Comparison of ENCODE assay signal across 7 cellular contexts in genomic region chr16:84118315-84118714, GRCh38. TPM values are rescaled to one million over a fixed set of nuclear protein-coding genes. Genes with fewer than 3 reads are reported as not detected.
DNase-seq lines count a peak whose midpoint lies in the region; ATAC-seq, FAIRE-seq and TF ChIP-seq lines count a peak whose summit lies in the region.
"Not testable (repeated sequence)": the region's sequence is repeated elsewhere in the genome, so short reads cannot be mapped to it uniquely, and the experiment has no call there.
"Had no signal": no experiment of that assay in that cellular context is flagged by ENCODE, and none has a peak within 500 bp of the region (broad histone marks: within the 10 kb centered on the region; RNA-seq: fewer than 3 reads in every experiment).

No MANE protein-coding gene starts in this region.

- POLR2A ChIA-PET in SK-N-SH (lab: Yijun Ruan, JAX): not testable (repeated sequence)

- not testable (repeated sequence) for H3K9me2 ChIP-seq in DOHH2 (replicated peaks; ENCODE audit: control insufficient read depth, low read length); SK-N-SH

- 99% methylated on average over 5 of the region's 5 CpGs for WGBS in SK-N-SH (ENCODE audit: low lambda C conversion rate)

- H3K9me3 ChIP-seq in DOHH2 (ENCODE audit: control insufficient read depth, insufficient read depth, low read length); SK-N-SH; astrocyte (ENCODE audit: insufficient read depth, low read depth, low read length): not testable (repeated sequence)

- not testable (repeated sequence) for H2AFZ ChIP-seq in SK-N-SH (ENCODE audit: low read depth); astrocyte (ENCODE audit: low read depth, low read length)

- H3K4me2 ChIP-seq in DOHH2 (ENCODE audit: low read length): peak overlapping the region; percentile 96
- H3K4me2 ChIP-seq in SK-N-SH: 0 out of 2 replicates have a peak overlapping the region, but pooled peaks have one; percentile 93
- not testable (repeated sequence) for H3K4me2 ChIP-seq in astrocyte (ENCODE audit: low read length)

- not testable (repeated sequence) for H3K9me3 Mint-ChIP-seq in activated CD8-positive, alpha-beta memory T cell treated with anti-CD3 and anti-CD28 coated beads, Interleukin-2, amount 10 ng/mL, durations not matched to agents 7 days and 5 days (ENCODE audit: low read depth); astrocyte (ENCODE audit: unreplicated experiment); naive B cell; stimulated activated naive CD8-positive, alpha-beta T cell treated with anti-CD3 and anti-CD28 coated beads, Interleukin-15, amount 100 ng/mL, for 72 hours

- H3K27me3 Mint-ChIP-seq in activated CD8-positive, alpha-beta memory T cell treated with anti-CD3 and anti-CD28 coated beads, Interleukin-2, amount 10 ng/mL, durations not matched to agents 7 days and 5 days; astrocyte (ENCODE audit: low read depth, unreplicated experiment); naive B cell; stimulated activated naive CD8-positive, alpha-beta T cell treated with anti-CD3 and anti-CD28 coated beads, Interleukin-15, amount 100 ng/mL, for 72 hours: not testable (repeated sequence)

- CTCF ChIA-PET in SK-N-SH (lab: Yijun Ruan, JAX): interaction anchor here (1.2 to 3.9 kb wide), 4 partner anchors 30 to 162 kb away, joined by 3 to 18 read pairs (median 8); no protein-coding TSS in a partner anchor
- CTCF ChIA-PET in activated CD8-positive, alpha-beta memory T cell treated with anti-CD3 and anti-CD28 coated beads, Interleukin-2, amount 10 ng/mL, durations not matched to agents 7 days and 5 days (lab: Charles Lee): interaction anchor here (0.6 to 6.5 kb wide), 6 partner anchors 17 to 504 kb away, joined by 3 to 40 read pairs (median 14); partner anchors contain the start of gene TAF1C

- not testable (repeated sequence) for H3F3A ChIP-seq in DOHH2 (ENCODE audit: control insufficient read depth, insufficient read depth); SK-N-SH (replicated peaks; ENCODE audit: insufficient read depth)

- H3K4me1 ChIP-seq in DOHH2 (ENCODE audit: control insufficient read depth, low read length) (peaks cover 16% of the 10 kb centered on the region), SK-N-SH (ENCODE audit: control insufficient read depth in 1 of 2, insufficient read depth in 2 of 2, low read depth in 1 of 2, low read length in 1 of 2) (peaks cover 7 to 11% of the 10 kb centered on the region in 2 experiments; a peak in 3 of 4 replicates)
- not testable (repeated sequence) for H3K4me1 ChIP-seq in astrocyte (ENCODE audit: insufficient read depth, low read length)

- H3K4me3 Mint-ChIP-seq in activated CD8-positive, alpha-beta memory T cell treated with anti-CD3 and anti-CD28 coated beads, Interleukin-2, amount 10 ng/mL, durations not matched to agents 7 days and 5 days: peak overlapping the region; percentile 11
- H3K4me3 Mint-ChIP-seq in astrocyte (ENCODE audit: unreplicated experiment) (peak overlapping the region; percentile 76), naive B cell (peak overlapping the region in 6 of 8 donors; percentile 26 to 96 (median 58))
- peak overlapping the region; percentile 90 to 96 for H3K4me3 Mint-ChIP-seq in stimulated activated naive CD8-positive, alpha-beta T cell treated with anti-CD3 and anti-CD28 coated beads, Interleukin-15, amount 100 ng/mL, for 72 hours

- peaks cover 21% of the 10 kb centered on the region for H3K4me1 Mint-ChIP-seq in activated CD8-positive, alpha-beta memory T cell treated with anti-CD3 and anti-CD28 coated beads, Interleukin-2, amount 10 ng/mL, durations not matched to agents 7 days and 5 days
- H3K4me1 Mint-ChIP-seq in astrocyte (ENCODE audit: low read depth, unreplicated experiment): not testable (repeated sequence)
- peaks cover 15 to 26% (median 19%) of the 10 kb centered on the region in 3 donors for H3K4me1 Mint-ChIP-seq in naive B cell
- H3K4me1 Mint-ChIP-seq in stimulated activated naive CD8-positive, alpha-beta T cell treated with anti-CD3 and anti-CD28 coated beads, Interleukin-15, amount 100 ng/mL, for 72 hours: peaks cover 16% of the 10 kb centered on the region

- not testable (repeated sequence) for TF ChIP-seq EP300 in SK-N-SH (IDR thresholded peaks at IDR 0.05; ENCODE audit: borderline replicate concordance in 1 of 2, low read depth in 1 of 2, low read length in 1 of 2)

- H3K36me3 ChIP-seq in DOHH2 (ENCODE audit: control insufficient read depth, low read length) (peaks cover 13% of the 10 kb centered on the region; the same call in 1 of the 2 replicates), SK-N-SH (replicated peaks in 1 of 2; ENCODE audit: control insufficient read depth in 1 of 2, insufficient read depth in 2 of 2, low read length in 1 of 2) (peaks cover 16 to 20% of the 10 kb centered on the region in 2 experiments)
- H3K36me3 ChIP-seq in astrocyte (ENCODE audit: insufficient read depth, low read length): not testable (repeated sequence)

- peak overlapping the region; percentile 56 for H3K27ac Mint-ChIP-seq in activated CD8-positive, alpha-beta memory T cell treated with anti-CD3 and anti-CD28 coated beads, Interleukin-2, amount 10 ng/mL, durations not matched to agents 7 days and 5 days
- H3K27ac Mint-ChIP-seq in astrocyte (ENCODE audit: unreplicated experiment) (peak overlapping the region; percentile 62), naive B cell (peak overlapping the region in 1 of 6 donors; percentile 23)
- not testable (repeated sequence) for H3K27ac Mint-ChIP-seq in stimulated activated naive CD8-positive, alpha-beta T cell treated with anti-CD3 and anti-CD28 coated beads, Interleukin-15, amount 100 ng/mL, for 72 hours

- TF ChIP-seq CTCF in DOHH2 (IDR thresholded peaks at IDR 0.05; ENCODE audit: low read depth, low read length, poor library complexity, severe bottlenecking); SK-N-SH (IDR thresholded peaks at IDR 0.05); astrocyte (IDR thresholded peaks at IDR 0.05; ENCODE audit: insufficient read depth, low read depth, low read length): not testable (repeated sequence)

- H3K27me3 ChIP-seq in DOHH2 (ENCODE audit: control insufficient read depth, low read length); SK-N-SH (ENCODE audit: insufficient read depth); astrocyte (ENCODE audit: insufficient read depth, low read length): not testable (repeated sequence)

- not testable (repeated sequence) for FAIRE-seq in astrocyte (lab: Jason Lieb, UNC)

- H3K4me3 ChIP-seq in DOHH2 (ENCODE audit: low read length); SK-N-SH (ENCODE audit: low read depth in 2 of 2, low read length in 1 of 2); astrocyte (ENCODE audit: insufficient read depth, low read depth, low read length): not testable (repeated sequence)

- not testable (repeated sequence) for H3K9ac ChIP-seq in SK-N-SH; astrocyte (ENCODE audit: low read length)

- not testable (repeated sequence) for H4K20me1 ChIP-seq in DOHH2 (ENCODE audit: control insufficient read depth, insufficient read depth, low read depth, low read length); SK-N-SH (ENCODE audit: insufficient read depth); astrocyte (ENCODE audit: insufficient read depth, low read length)

- H3K79me2 ChIP-seq in DOHH2 (ENCODE audit: control insufficient read depth, low read length) (peaks cover 42% of the 10 kb centered on the region), SK-N-SH (ENCODE audit: insufficient read depth) (peaks cover 43% of the 10 kb centered on the region), astrocyte (ENCODE audit: insufficient read depth, low read length) (peaks cover 30% of the 10 kb centered on the region)

- not testable (repeated sequence) for DNase-seq in SK-N-SH; activated CD8-positive, alpha-beta memory T cell treated with anti-CD3 and anti-CD28 coated beads, Interleukin-2, amount 10 ng/mL, durations not matched to agents 7 days and 5 days; astrocyte (ENCODE audit: low read depth); naive B cell; stimulated activated naive CD8-positive, alpha-beta T cell treated with anti-CD3 and anti-CD28 coated beads, Interleukin-15, amount 100 ng/mL, for 72 hours

- not testable (repeated sequence) for H3K27ac ChIP-seq in DOHH2 (ENCODE audit: low read depth, low read length); SK-N-SH (ENCODE audit: low read depth in 2 of 2, low read length in 1 of 2); astrocyte (ENCODE audit: low read depth, low read length)

- ATAC-seq in activated CD8-positive, alpha-beta memory T cell treated with anti-CD3 and anti-CD28 coated beads, Interleukin-2, amount 10 ng/mL, durations not matched to agents 7 days and 5 days; naive B cell (ENCODE audit: low read depth in 2 of 2); stimulated activated naive CD8-positive, alpha-beta T cell treated with anti-CD3 and anti-CD28 coated beads, Interleukin-15, amount 100 ng/mL, for 72 hours: not testable (repeated sequence)

- not testable (repeated sequence) for TF ChIP-seq RAD21 in SK-N-SH (IDR thresholded peaks at IDR 0.05; ENCODE audit: low read length)

- not testable (repeated sequence) for H3K36me3 Mint-ChIP-seq in activated CD8-positive, alpha-beta memory T cell treated with anti-CD3 and anti-CD28 coated beads, Interleukin-2, amount 10 ng/mL, durations not matched to agents 7 days and 5 days; astrocyte (ENCODE audit: low read depth, unreplicated experiment); naive B cell

RNA-seq across cellular contexts. Expression of gene MBTPS1, which starts 1.6 kb away (rescaled TPM):
- polyA plus RNA-seq in SK-N-SH (2012; rRNA removed) (81.6 and 84.9 TPM in 2 replicates), naive B cell (ENCODE audit: low read depth in 6 of 6) (10 to 100 TPM; 37.6 to 56.5 (median 48.8) TPM)
- polyA plus RNA-seq in SK-N-SH (2012; cell fraction: cytosol; rRNA removed): 81.9 and 82.5 TPM in 2 replicates
- polyA plus RNA-seq in SK-N-SH (2012; cell fraction: nucleus; rRNA removed): 140 and 164 TPM in 2 replicates
- total RNA-seq in activated CD8-positive, alpha-beta memory T cell treated with anti-CD3 and anti-CD28 coated beads, Interleukin-2, amount 10 ng/mL, durations not matched to agents 7 days and 5 days: 10 to 100 TPM; 56.1 to 57.8 TPM
- total RNA-seq in astrocyte: 85.9 and 88.2 TPM in 2 replicates

RNA-seq across cellular contexts. Expression of gene HSDL1, which starts 26.7 kb away (rescaled TPM):
- polyA plus RNA-seq in SK-N-SH (2012; rRNA removed) (14.5 and 19.3 TPM in 2 replicates), naive B cell (ENCODE audit: low read depth in 6 of 6) (10 to 100 TPM in 5 of 6 donors, 1 to 10 TPM in 1; 3.5 to 15.5 (median 13.7) TPM)
- 18.4 and 19.0 TPM in 2 replicates for polyA plus RNA-seq in SK-N-SH (2012; cell fraction: cytosol; rRNA removed)
- polyA plus RNA-seq in SK-N-SH (2012; cell fraction: nucleus; rRNA removed): 9.7 and 18.6 TPM in 2 replicates
- 10 to 100 TPM; 10.4 to 17.2 TPM for total RNA-seq in activated CD8-positive, alpha-beta memory T cell treated with anti-CD3 and anti-CD28 coated beads, Interleukin-2, amount 10 ng/mL, durations not matched to agents 7 days and 5 days
- total RNA-seq in astrocyte: 26.5 and 29.2 TPM in 2 replicates

RNA-seq across cellular contexts. Expression of gene DNAAF1, which starts 26.8 kb away (rescaled TPM):
- 0.26 and 0.35 TPM in 2 replicates for polyA plus RNA-seq in SK-N-SH (2012; rRNA removed)
- polyA plus RNA-seq in SK-N-SH (2012; cell fraction: cytosol; rRNA removed): 0.09 TPM in 2 replicates
- 2.1 and 2.2 TPM in 2 replicates for polyA plus RNA-seq in SK-N-SH (2012; cell fraction: nucleus; rRNA removed)
- not detected for total RNA-seq in activated CD8-positive, alpha-beta memory T cell treated with anti-CD3 and anti-CD28 coated beads, Interleukin-2, amount 10 ng/mL, durations not matched to agents 7 days and 5 days
- total RNA-seq in astrocyte: 0.30 and 0.38 TPM in 2 replicates
- polyA plus RNA-seq in naive B cell (ENCODE audit: low read depth in 6 of 6): under 1 TPM in 1 of 6 donors, not detected in 5; 0.43 TPM
- total RNA-seq: epithelial cell of proximal tubule had no signal

Comparison
In these comparisons a context has a peak if more than half of its experiments do, and no peak if none do; other contexts are left out.
1. H3K4me3 Mint-ChIP-seq: peak in every context shown above with its lines; median percentile 93 in stimulated activated naive CD8-positive, alpha-beta T cell treated with anti-CD3 and anti-CD28 coated beads, Interleukin-15, amount 100 ng/mL, for 72 hours; 76 in astrocyte; 58 in naive B cell; 11 in activated CD8-positive, alpha-beta memory T cell treated with anti-CD3 and anti-CD28 coated beads, Interleukin-2, amount 10 ng/mL, durations not matched to agents 7 days and 5 days.